ENCODE assay signal across 17 cellular contexts in the genomic region with DNA sequence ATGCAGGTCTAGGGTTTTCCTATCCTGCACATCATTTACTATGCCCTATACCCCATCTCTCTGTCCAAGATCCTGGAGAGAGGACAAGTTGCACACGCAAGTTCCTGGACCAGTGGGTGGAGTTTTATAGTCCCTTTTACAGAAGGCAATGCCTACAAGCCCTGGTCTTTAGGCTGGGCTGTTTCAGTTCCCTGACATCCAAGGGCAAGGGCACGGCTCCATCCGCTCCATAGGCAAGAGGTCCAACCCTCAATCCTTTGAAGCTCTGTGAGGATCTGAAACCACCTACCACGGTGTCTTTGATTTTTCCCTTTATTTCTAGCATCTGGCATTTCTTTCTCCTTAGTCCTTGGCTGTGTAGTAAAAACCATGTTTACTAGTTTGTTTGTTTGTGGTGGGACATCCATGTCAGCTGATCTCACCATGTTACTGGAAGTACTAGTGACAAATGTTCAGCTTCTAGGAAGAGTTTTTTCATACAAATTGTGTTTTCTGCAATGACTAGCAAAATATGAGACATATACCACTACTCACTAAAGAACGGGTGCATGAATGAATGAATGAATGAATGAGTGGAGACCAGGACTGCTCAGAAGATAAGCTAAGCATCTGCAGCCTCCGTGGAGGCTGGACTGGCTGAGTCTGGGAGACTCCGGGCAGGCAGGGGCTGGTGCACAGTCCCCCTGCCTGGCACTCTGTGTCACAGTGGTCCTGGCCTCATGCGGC.
DNase-seq lines count a peak whose midpoint lies in the region; ATAC-seq, FAIRE-seq and TF ChIP-seq lines count a peak whose summit lies in the region.
"Had no signal": no experiment of that assay in that cellular context is flagged by ENCODE, and none has a peak within 500 bp of the region (broad histone marks: within the 10 kb centered on the region; RNA-seq: fewer than 3 reads in every experiment).

No MANE protein-coding gene starts in this region.

- in situ Hi-C loops in HepG2 (cut with HindIII; ENCODE audit: extremely low pct_ligation_motif_present, low pct_unique_long_range_greater_than_20kb) (loop anchor here (10.0 kb wide), 1 partner anchor 242 kb away; no protein-coding TSS in a partner anchor), GM12878 (cut with MboI) (no loop called here)

- 92% methylated on average over 8 of the region's 8 CpGs for WGBS in HepG2 (ENCODE audit: low lambda C conversion rate)
- 89% methylated on average over 6 of the region's 8 CpGs for WGBS in right lobe of liver (ENCODE audit: insufficient coverage, low coverage, low lambda C conversion rate, missing lambda C conversion rate)
- WGBS in GM12878 (ENCODE audit: insufficient coverage, insufficient replicate concordance, low lambda C conversion rate, missing lambda C conversion rate) = 98% methylated on average over 8 of the region's 8 CpGs

- peaks cover 19% of the 10 kb centered on the region for H3K4me1 ChIP-seq in HepG2 (ENCODE audit: insufficient read depth, low read length)
- no peaks in the 10 kb centered on the region for H3K4me1 ChIP-seq in right lobe of liver
- peaks cover 6% of the 10 kb centered on the region for H3K4me1 ChIP-seq in GM12878 (ENCODE audit: control insufficient read depth, insufficient read depth, low read length)
- H3K4me1 ChIP-seq in mucosa of descending colon (ENCODE audit: low read depth) = peaks cover 8% of the 10 kb centered on the region
- H3K4me1 ChIP-seq: A549, HAP-1 had no signal

- SMC1A ChIA-PET in GM12878 (lab: Charles Lee; ENCODE audit: uncharacterized antibody, unreplicated experiment) = interaction anchor here (0.9 to 1.1 kb wide), 2 partner anchors 173 to 176 kb away, joined by 3 to 4 read pairs; no protein-coding TSS in a partner anchor

- H3K9ac ChIP-seq in HepG2 (ENCODE audit: insufficient read depth, low read depth, low read length) (no peak overlapping the region), GM12878 (ENCODE audit: control insufficient read depth, insufficient read depth, low read length) (no peak overlapping the region)
- H3K9ac ChIP-seq: BLaER1, GM23248 had no signal

- H4K20me1 ChIP-seq in HepG2 (ENCODE audit: insufficient read depth, low read length) (no peaks in the 10 kb centered on the region), GM12878 (ENCODE audit: control insufficient read depth, insufficient read depth) (no peaks in the 10 kb centered on the region)
- H4K20me1 ChIP-seq: BLaER1 had no signal

- H3K4me3 ChIP-seq in HepG2 (replicated peaks in 1 of 3; ENCODE audit: insufficient read depth in 1 of 3, low read depth in 2 of 3, low read length in 3 of 3) (no peak overlapping the region), right lobe of liver (no peak overlapping the region), GM12878 (no peak overlapping the region), mucosa of descending colon (no peak overlapping the region)
- H3K4me3 ChIP-seq: A549, BLaER1, GM23248, HAP-1 had no signal

- DNase-seq in HepG2 (ENCODE audit: low spot score) (no peak), right lobe of liver (no peak), GM12878 (ENCODE audit: low read depth, low spot score) (no peak), mucosa of descending colon (peak in 1 of 3 donors; percentile 21), globus pallidus (ENCODE audit: low spot score) (no peak)
- DNase-seq: AML-193; CD4-positive, CD25-positive, alpha-beta regulatory T cell; CD8-positive, alpha-beta memory T cell; COR-L47; GM23248 had no signal

- RAD21 ChIA-PET in GM12878 (lab: Charles Lee; ENCODE audit: unreplicated experiment) = interaction anchor here (1.0 kb wide), 1 partner anchor 176 kb away, joined by 4 read pairs; no protein-coding TSS in a partner anchor

- H2AFZ ChIP-seq in HepG2 (ENCODE audit: low read length) (no peak overlapping the region), GM12878 (ENCODE audit: control insufficient read depth, low read depth, low read length) (no peak overlapping the region)
- H2AFZ ChIP-seq: GM23248 had no signal

- no peak overlapping the region for H3K27ac ChIP-seq in HepG2 (ENCODE audit: extremely low read length, insufficient read depth, low read length)
- H3K27ac ChIP-seq in right lobe of liver = no peak overlapping the region
- H3K27ac ChIP-seq in GM12878 (ENCODE audit: control insufficient read depth, insufficient read depth) = no peak overlapping the region
- H3K27ac ChIP-seq: 22Rv1, A549, BLaER1, GM23248 had no signal

- FAIRE-seq in HepG2 (lab: Jason Lieb, UNC) (no peak), GM12878 (lab: Jason Lieb, UNC) (peak; percentile 23)
- FAIRE-seq: A549, G401.6 had no signal

- no peak for TF ChIP-seq EP300 in HepG2 (IDR thresholded peaks at IDR 0.05; ENCODE audit: low read depth in 2 of 2, low read length in 2 of 2)
- no peak for TF ChIP-seq EP300 in HepG2 (CRISPR knock-in tag; IDR thresholded peaks at IDR 0.05; ENCODE audit: borderline replicate concordance)
- TF ChIP-seq EP300 in GM12878 (IDR thresholded peaks at IDR 0.05; ENCODE audit: borderline replicate concordance in 1 of 2, control insufficient read depth in 1 of 2, low read depth in 2 of 2, low read length in 2 of 2) = no peak

- CTCF ChIA-PET in HepG2 (lab: Yijun Ruan, JAX; ENCODE audit: low intra/inter-chr PET ratio, low total read pairs) (no interaction called here), GM12878 (lab: Yijun Ruan, JAX) (interaction anchor here (1.1 to 3.6 kb wide), 3 partner anchors 8 to 253 kb away, joined by 4 to 14 read pairs (median 5); no protein-coding TSS in a partner anchor)

- POLR2A ChIA-PET in HepG2 (lab: Yijun Ruan, JAX) = no interaction called here
- POLR2A ChIA-PET in GM12878 (lab: Charles Lee) = no interaction called here

- no peak for TF ChIP-seq CTCF in HepG2 (CRISPR knock-in tag; IDR thresholded peaks at IDR 0.05)
- TF ChIP-seq CTCF in right lobe of liver (IDR thresholded peaks at IDR 0.05) = no peak
- no peak for TF ChIP-seq CTCF in GM12878 (IDR thresholded peaks at IDR 0.05 in 2 of 3, conservative IDR thresholded peaks at IDR 0.05 in 1 of 3; ENCODE audit: control insufficient read depth in 2 of 3, extremely low read depth in 1 of 3, insufficient read depth in 1 of 3, low read depth in 3 of 3, low read length in 3 of 3)
- TF ChIP-seq CTCF in mucosa of descending colon (IDR thresholded peaks at IDR 0.05) = no peak

- no peaks in the 10 kb centered on the region for H3K27me3 ChIP-seq in HepG2 (ENCODE audit: control insufficient read depth in 1 of 2, insufficient read depth in 2 of 2, low read length in 2 of 2)
- no peaks in the 10 kb centered on the region for H3K27me3 ChIP-seq in right lobe of liver
- no peaks in the 10 kb centered on the region for H3K27me3 ChIP-seq in GM12878 (replicated peaks in 1 of 2; ENCODE audit: control insufficient read depth in 2 of 2, insufficient read depth in 2 of 2, low read length in 1 of 2)
- H3K27me3 ChIP-seq: BLaER1 had no signal

- no peak for TF ChIP-seq POLR2A in HepG2 (IDR thresholded peaks at IDR 0.05; ENCODE audit: insufficient read depth in 1 of 2, low read depth in 2 of 2, low read length in 2 of 2)
- TF ChIP-seq POLR2A in right lobe of liver (IDR thresholded peaks at IDR 0.05) = no peak
- no peak for TF ChIP-seq POLR2A in GM12878 (IDR thresholded peaks at IDR 0.05; ENCODE audit: low read depth, low read length)

- H3K9me3 ChIP-seq in HepG2 (ENCODE audit: low read length) = no peaks in the 10 kb centered on the region
- no peaks in the 10 kb centered on the region for H3K9me3 ChIP-seq in right lobe of liver
- H3K9me3 ChIP-seq in GM12878 (replicated peaks; ENCODE audit: control insufficient read depth, insufficient read depth, low read length) = no peaks in the 10 kb centered on the region
- no peaks in the 10 kb centered on the region for H3K9me3 ChIP-seq in mucosa of descending colon
- H3K9me3 ChIP-seq: A549, BLaER1, HAP-1 had no signal

- H3K79me2 ChIP-seq in HepG2 (ENCODE audit: insufficient read depth, low read length) = no peaks in the 10 kb centered on the region
- no peaks in the 10 kb centered on the region for H3K79me2 ChIP-seq in GM12878 (ENCODE audit: control insufficient read depth, insufficient read depth, low read length)

- H3K4me2 ChIP-seq in HepG2 (ENCODE audit: low read depth, low read length) = no peak overlapping the region
- H3K4me2 ChIP-seq in GM12878 (ENCODE audit: control insufficient read depth, insufficient read depth) = no peak overlapping the region
- H3K4me2 ChIP-seq: A549, BLaER1 had no signal

- no peaks in the 10 kb centered on the region; a peak in 1 of 5 replicates for H3K36me3 ChIP-seq in HepG2 (replicated peaks in 1 of 2; ENCODE audit: control insufficient read depth in 1 of 2, insufficient read depth in 2 of 2, low read length in 2 of 2)
- no peaks in the 10 kb centered on the region for H3K36me3 ChIP-seq in right lobe of liver
- no peaks in the 10 kb centered on the region; a peak in 2 of 4 replicates for H3K36me3 ChIP-seq in GM12878 (ENCODE audit: control insufficient read depth in 2 of 2, insufficient read depth in 2 of 2, low read length in 1 of 2)
- H3K36me3 ChIP-seq in mucosa of descending colon (ENCODE audit: low read depth) = no peaks in the 10 kb centered on the region
- H3K36me3 ChIP-seq: HAP-1 had no signal

- intact Hi-C loops in HepG2 (cut with micrococcal nuclease; ENCODE audit: unreplicated experiment) (loop anchor here (2.0 kb wide), 1 partner anchor 56 kb away; no protein-coding TSS in a partner anchor), right lobe of liver (cut with DNase I) (no loop called here), GM12878 (cut with micrococcal nuclease; ENCODE audit: unreplicated experiment) (no loop called here), mucosa of descending colon (cut with DNase I, micrococcal nuclease) (no loop called here)

- no TSS peak for BruUV-seq in HepG2 (replicated peaks; lab: Mats Ljungman, UMichigan)
- no TSS peak for BruUV-seq in GM12878 (replicated peaks; lab: Mats Ljungman, UMichigan)

- no peak for ATAC-seq in HepG2
- no peak for ATAC-seq in right lobe of liver
- ATAC-seq in GM12878 = no peak
- ATAC-seq in mucosa of descending colon = peak; percentile 35
- ATAC-seq in GM18498 (IDR thresholded peaks at IDR 0.05; ENCODE audit: unreplicated experiment) = no peak
- no peak for ATAC-seq in GM21529 (IDR thresholded peaks at IDR 0.05; ENCODE audit: unreplicated experiment)
- ATAC-seq: A549 had no signal

- no peak for TF ChIP-seq RAD21 in HepG2 (CRISPR knock-in tag; IDR thresholded peaks at IDR 0.05)
- TF ChIP-seq RAD21 in GM12878 (IDR thresholded peaks at IDR 0.05; ENCODE audit: insufficient read depth, low read depth, low read length) = no peak

TF ChIP-seq in HepG2, 621 proteins besides CTCF, POLR2A, EP300 and RAD21:
- 0 out of 2 replicates have a peak, but pooled peaks have one; percentile 29 for TF ChIP-seq KDM5B (CRISPR knock-in tag; IDR thresholded peaks at IDR 0.05; ENCODE audit: borderline replicate concordance)
- TF ChIP-seq ZSCAN20 (CRISPR knock-in tag; IDR thresholded peaks at IDR 0.05; ENCODE audit: borderline replicate concordance) = no peak
